Comparison of ENCODE assay signal across 18 cellular contexts in genomic region chr2:168964251-168964807, GRCh38.
DNase-seq lines count a peak whose midpoint lies in the region; ATAC-seq, FAIRE-seq and TF ChIP-seq lines count a peak whose summit lies in the region.
"Had no signal": no experiment of that assay in that cellular context is flagged by ENCODE, and none has a peak within 500 bp of the region (broad histone marks: within the 10 kb centered on the region; RNA-seq: fewer than 3 reads in every experiment).

No MANE protein-coding gene starts in this region.

- peak; percentile 76 for FAIRE-seq in keratinocyte (lab: Jason Lieb, UNC)

- peak; percentile 64 for DNase-seq in ELF-1 (ENCODE audit: low read depth, low spot score)
- DNase-seq in keratinocyte (ENCODE audit: low read depth, low spot score): no peak
- DNase-seq in HuH-7.5 (ENCODE audit: low spot score): no peak
- DNase-seq in H4 (ENCODE audit: low spot score): no peak
- DNase-seq in foreskin fibroblast: no peak
- DNase-seq: activated CD8-positive, alpha-beta memory T cell treated with anti-CD3 and anti-CD28 coated beads, Interleukin-2, amount 50 U/mL, for 4 hours; activated naive CD4-positive, alpha-beta T cell; brain microvascular endothelial cell; Kasumi-1; lower lobe of right lung; NCI-H2081; NCI-H748 treated with DMSO at 0.1 percent for 48 hours; nephron progenitor cell; stimulated activated CD4-positive, alpha-beta T cell treated with anti-CD3 and anti-CD28 coated beads, Interleukin-15, amount 100 ng/mL, for 24 hours had no signal

- peak overlapping the region; percentile 18 for H3K4me2 ChIP-seq in keratinocyte (ENCODE audit: control insufficient read depth, extremely low read depth, insufficient read depth, low read depth, low read length)

- H3K27ac ChIP-seq in C4-2B (peak overlapping the region; percentile 55; the same call in 1 of the 2 replicates), keratinocyte (ENCODE audit: control insufficient read depth, insufficient read depth, low read length) (no peak overlapping the region)
- H3K27ac ChIP-seq: brain microvascular endothelial cell, lower lobe of right lung had no signal

- H3K27ac Mint-ChIP-seq in activated T-helper 17 cell treated with anti-CD3 and anti-CD28 coated beads, Interleukin-2, amount 50 U/mL, for 72 hours: peak overlapping the region; percentile 11
- H3K27ac Mint-ChIP-seq: nephron progenitor cell, WTC11 had no signal

- H3K4me3 ChIP-seq in keratinocyte (ENCODE audit: control insufficient read depth in 2 of 3, extremely low read depth in 1 of 3, insufficient read depth in 2 of 3, low read depth in 1 of 3, low read length in 3 of 3) (no peak overlapping the region), foreskin fibroblast (ENCODE audit: low read depth in 1 of 2, low read length in 2 of 2) (no peak overlapping the region)
- H3K4me3 ChIP-seq: lower lobe of right lung had no signal

- peaks cover 12% of the 10 kb centered on the region for H3K4me1 ChIP-seq in keratinocyte (ENCODE audit: control insufficient read depth, extremely low read depth, insufficient read depth, low read length)
- H3K4me1 ChIP-seq: lower lobe of right lung had no signal

- no peaks in the 10 kb centered on the region for H3K27me3 Mint-ChIP-seq in activated T-helper 17 cell treated with anti-CD3 and anti-CD28 coated beads, Interleukin-2, amount 50 U/mL, for 72 hours

- no peaks in the 10 kb centered on the region for H3K36me3 Mint-ChIP-seq in activated T-helper 17 cell treated with anti-CD3 and anti-CD28 coated beads, Interleukin-2, amount 50 U/mL, for 72 hours (ENCODE audit: low read depth)
- H3K36me3 Mint-ChIP-seq: WTC11 had no signal

- TF ChIP-seq CTCF in C4-2B (conservative IDR thresholded peaks at IDR 0.05) (no peak), keratinocyte (optimal IDR thresholded peaks at IDR 0.05 in 1 of 3, IDR thresholded peaks at IDR 0.05 in 1 of 3, conservative IDR thresholded peaks at IDR 0.05 in 1 of 3; ENCODE audit: extremely low read depth in 1 of 3, insufficient read depth in 2 of 3, low read length in 3 of 3) (no peak), foreskin fibroblast (IDR thresholded peaks at IDR 0.05; ENCODE audit: low read depth, low read length) (no peak)

- H4K20me1 ChIP-seq in keratinocyte (ENCODE audit: control insufficient read depth, extremely low read depth, insufficient read depth, low read length): no peaks in the 10 kb centered on the region

- no peak overlapping the region for H3K4me3 Mint-ChIP-seq in activated T-helper 17 cell treated with anti-CD3 and anti-CD28 coated beads, Interleukin-2, amount 50 U/mL, for 72 hours
- H3K4me3 Mint-ChIP-seq: nephron progenitor cell, WTC11 had no signal

- peak; percentile 31 for ATAC-seq in activated T-helper 17 cell treated with anti-CD3 and anti-CD28 coated beads, Interleukin-2, amount 50 U/mL, for 72 hours (replicated peaks)
- ATAC-seq in GM18505 (IDR thresholded peaks at IDR 0.05; ENCODE audit: unreplicated experiment): no peak
- ATAC-seq: lower lobe of right lung, WTC11 had no signal

- peak overlapping the region; percentile 29 for H2AFZ ChIP-seq in keratinocyte (ENCODE audit: control insufficient read depth, low read length)

- no peaks in the 10 kb centered on the region for H3K79me2 ChIP-seq in keratinocyte (ENCODE audit: control insufficient read depth, insufficient read depth, low read length)

- dilution Hi-C loops in keratinocyte (cut with MboI; ENCODE audit: extremely low pct_ligation_motif_present, low sequenced_read_pairs): no loop called here

- H3K9me3 Mint-ChIP-seq in activated T-helper 17 cell treated with anti-CD3 and anti-CD28 coated beads, Interleukin-2, amount 50 U/mL, for 72 hours: no peaks in the 10 kb centered on the region
- H3K9me3 Mint-ChIP-seq: nephron progenitor cell, WTC11 had no signal

- no peaks in the 10 kb centered on the region for H3K9me1 ChIP-seq in keratinocyte (ENCODE audit: control insufficient read depth, extremely low read depth, insufficient read depth, low read length)

- no peak overlapping the region for H3K9ac ChIP-seq in keratinocyte (ENCODE audit: control insufficient read depth, extremely low read depth, insufficient read depth, low read length)

- no peaks in the 10 kb centered on the region for H3K27me3 ChIP-seq in keratinocyte (ENCODE audit: control insufficient read depth, extremely low read depth, insufficient read depth, low read length)
- H3K27me3 ChIP-seq: brain microvascular endothelial cell had no signal

- TF ChIP-seq POLR2A in GM18505 (IDR thresholded peaks at IDR 0.05; ENCODE audit: borderline replicate concordance, extremely low read depth, insufficient read depth, insufficient read length): no peak

- peaks cover 24% of the 10 kb centered on the region for H3K4me1 Mint-ChIP-seq in activated T-helper 17 cell treated with anti-CD3 and anti-CD28 coated beads, Interleukin-2, amount 50 U/mL, for 72 hours
- H3K4me1 Mint-ChIP-seq: WTC11 had no signal

- no peaks in the 10 kb centered on the region for H3K9me3 ChIP-seq in keratinocyte (ENCODE audit: control insufficient read depth, low read depth, low read length)
- H3K9me3 ChIP-seq: lower lobe of right lung had no signal

- H3K36me3 ChIP-seq in keratinocyte (ENCODE audit: control insufficient read depth in 2 of 2, extremely low read depth in 1 of 2, insufficient read depth in 2 of 2, low read length in 2 of 2): no peaks in the 10 kb centered on the region
- H3K36me3 ChIP-seq: brain microvascular endothelial cell, lower lobe of right lung had no signal
